Comparison of ENCODE assay signal across 1 cellular context in genomic region chr9:69027355-69028097, GRCh38.
TF ChIP-seq lines count a peak whose summit lies in the region.

No MANE protein-coding gene starts in this region.

TF ChIP-seq in HCT116, 20 proteins besides CTCF, POLR2A, EP300 and RAD21 (continued from another document):
- TF ChIP-seq REST (IDR thresholded peaks at IDR 0.05; ENCODE audit: low read depth) = no peak
- TF ChIP-seq FOSL1 (IDR thresholded peaks at IDR 0.05; ENCODE audit: low read depth) = no peak
